Comparison of ENCODE assay signal across 1 cellular context in genomic region chr19:14091086-14091884, GRCh38.
TF ChIP-seq lines count a peak whose summit lies in the region.

No MANE protein-coding gene starts in this region.

TF ChIP-seq in HepG2, 621 proteins besides CTCF, POLR2A, EP300 and RAD21 (continued from another document and continues in another):
- TF ChIP-seq, protein P1, sequence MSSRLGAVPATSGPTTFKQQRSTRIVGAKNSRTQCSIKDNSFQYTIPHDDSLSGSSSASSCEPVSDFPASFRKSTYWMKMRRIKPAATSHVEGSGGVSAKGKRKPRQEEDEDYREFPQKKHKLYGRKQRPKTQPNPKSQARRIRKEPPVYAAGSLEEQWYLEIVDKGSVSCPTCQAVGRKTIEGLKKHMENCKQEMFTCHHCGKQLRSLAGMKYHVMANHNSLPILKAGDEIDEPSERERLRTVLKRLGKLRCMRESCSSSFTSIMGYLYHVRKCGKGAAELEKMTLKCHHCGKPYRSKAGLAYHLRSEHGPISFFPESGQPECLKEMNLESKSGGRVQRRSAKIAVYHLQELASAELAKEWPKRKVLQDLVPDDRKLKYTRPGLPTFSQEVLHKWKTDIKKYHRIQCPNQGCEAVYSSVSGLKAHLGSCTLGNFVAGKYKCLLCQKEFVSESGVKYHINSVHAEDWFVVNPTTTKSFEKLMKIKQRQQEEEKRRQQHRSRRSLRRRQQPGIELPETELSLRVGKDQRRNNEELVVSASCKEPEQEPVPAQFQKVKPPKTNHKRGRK (CRISPR knock-in tag; IDR thresholded peaks at IDR 0.05): no peak
- TF ChIP-seq KDM3A (CRISPR knock-in tag; IDR thresholded peaks at IDR 0.05; ENCODE audit: low read depth) (no peak), ZC3H13 (CRISPR knock-in tag; IDR thresholded peaks at IDR 0.05) (no peak), NR2F6 (IDR thresholded peaks at IDR 0.05) (peak; percentile 39), NR2F6 (CRISPR knock-in tag; IDR thresholded peaks at IDR 0.05) (peak; percentile 47), MYC (CRISPR knock-in tag; IDR thresholded peaks at IDR 0.05; ENCODE audit: borderline replicate concordance) (0 out of 2 replicates have a peak, but pooled peaks have one; percentile 21), SALL1 (CRISPR knock-in tag; IDR thresholded peaks at IDR 0.05) (peak; percentile 16; the same call in 1 of the 2 replicates), TAF1 (CRISPR knock-in tag; IDR thresholded peaks at IDR 0.05) (peak; percentile 29; the same call in 1 of the 2 replicates), KLF12 (CRISPR knock-in tag; IDR thresholded peaks at IDR 0.05; ENCODE audit: borderline replicate concordance) (peak; percentile 62; the same call in 1 of the 2 replicates), ZSCAN21 (CRISPR knock-in tag; IDR thresholded peaks at IDR 0.05; ENCODE audit: borderline replicate concordance) (peak; percentile 41; the same call in 1 of the 2 replicates), PLRG1 (conservative IDR thresholded peaks at IDR 0.05) (no peak), HMGXB4 (CRISPR knock-in tag; IDR thresholded peaks at IDR 0.05; ENCODE audit: borderline replicate concordance in 1 of 2, low read depth in 1 of 2) (peak in 1 of 2 experiments; percentile 72; a peak in 2 of 4 replicates), ZNF44 (CRISPR knock-in tag; IDR thresholded peaks at IDR 0.05) (no peak), ZNF34 (CRISPR knock-in tag; IDR thresholded peaks at IDR 0.05; ENCODE audit: borderline replicate concordance) (0 out of 2 replicates have a peak, but pooled peaks have one; percentile 39), DMAP1 (CRISPR knock-in tag; IDR thresholded peaks at IDR 0.05) (peak; percentile 44; the same call in 1 of the 2 replicates), MIXL1 (CRISPR knock-in tag; IDR thresholded peaks at IDR 0.05) (no peak), MTA1 (CRISPR knock-in tag; IDR thresholded peaks at IDR 0.05; ENCODE audit: borderline replicate concordance) (peak; percentile 16; the same call in 1 of the 2 replicates), ZNF329 (CRISPR knock-in tag; IDR thresholded peaks at IDR 0.05; ENCODE audit: low read depth) (0 out of 2 replicates have a peak, but pooled peaks have one; percentile 65), ZNF282 (IDR thresholded peaks at IDR 0.05; ENCODE audit: partially characterized antibody) (no peak), ZBTB2 (CRISPR knock-in tag; IDR thresholded peaks at IDR 0.05; ENCODE audit: low read depth) (peak; percentile 67), BRF2 (CRISPR knock-in tag; IDR thresholded peaks at IDR 0.05) (no peak), ZBTB7A (CRISPR knock-in tag; IDR thresholded peaks at IDR 0.05) (0 out of 2 replicates have a peak, but pooled peaks have one; percentile 21), DNMT1 (CRISPR knock-in tag; IDR thresholded peaks at IDR 0.05) (no peak), ZNF20 (CRISPR knock-in tag; IDR thresholded peaks at IDR 0.05) (no peak), GTF3A (CRISPR knock-in tag; conservative IDR thresholded peaks at IDR 0.05) (0 out of 2 replicates have a peak, but pooled peaks have one; percentile 40), THYN1 (CRISPR knock-in tag; IDR thresholded peaks at IDR 0.05; ENCODE audit: borderline replicate concordance, low read depth) (0 out of 2 replicates have a peak, but pooled peaks have one; percentile 50), SMARCC2 (IDR thresholded peaks at IDR 0.05) (no peak), MAFG (CRISPR knock-in tag; IDR thresholded peaks at IDR 0.05) (no peak), ZNF143 (CRISPR knock-in tag; IDR thresholded peaks at IDR 0.05) (no peak)
- TF ChIP-seq, protein P2, sequence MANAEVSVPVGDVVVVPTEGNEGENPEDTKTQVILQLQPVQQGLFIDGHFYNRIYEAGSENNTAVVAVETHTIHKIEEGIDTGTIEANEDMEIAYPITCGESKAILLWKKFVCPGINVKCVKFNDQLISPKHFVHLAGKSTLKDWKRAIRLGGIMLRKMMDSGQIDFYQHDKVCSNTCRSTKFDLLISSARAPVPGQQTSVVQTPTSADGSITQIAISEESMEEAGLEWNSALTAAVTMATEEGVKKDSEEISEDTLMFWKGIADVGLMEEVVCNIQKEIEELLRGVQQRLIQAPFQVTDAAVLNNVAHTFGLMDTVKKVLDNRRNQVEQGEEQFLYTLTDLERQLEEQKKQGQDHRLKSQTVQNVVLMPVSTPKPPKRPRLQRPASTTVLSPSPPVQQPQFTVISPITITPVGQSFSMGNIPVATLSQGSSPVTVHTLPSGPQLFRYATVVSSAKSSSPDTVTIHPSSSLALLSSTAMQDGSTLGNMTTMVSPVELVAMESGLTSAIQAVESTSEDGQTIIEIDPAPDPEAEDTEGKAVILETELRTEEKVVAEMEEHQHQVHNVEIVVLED (CRISPR knock-in tag; IDR thresholded peaks at IDR 0.05; ENCODE audit: borderline replicate concordance): peak; percentile 36; the same call in 1 of the 2 replicates
- TF ChIP-seq, protein P3, sequence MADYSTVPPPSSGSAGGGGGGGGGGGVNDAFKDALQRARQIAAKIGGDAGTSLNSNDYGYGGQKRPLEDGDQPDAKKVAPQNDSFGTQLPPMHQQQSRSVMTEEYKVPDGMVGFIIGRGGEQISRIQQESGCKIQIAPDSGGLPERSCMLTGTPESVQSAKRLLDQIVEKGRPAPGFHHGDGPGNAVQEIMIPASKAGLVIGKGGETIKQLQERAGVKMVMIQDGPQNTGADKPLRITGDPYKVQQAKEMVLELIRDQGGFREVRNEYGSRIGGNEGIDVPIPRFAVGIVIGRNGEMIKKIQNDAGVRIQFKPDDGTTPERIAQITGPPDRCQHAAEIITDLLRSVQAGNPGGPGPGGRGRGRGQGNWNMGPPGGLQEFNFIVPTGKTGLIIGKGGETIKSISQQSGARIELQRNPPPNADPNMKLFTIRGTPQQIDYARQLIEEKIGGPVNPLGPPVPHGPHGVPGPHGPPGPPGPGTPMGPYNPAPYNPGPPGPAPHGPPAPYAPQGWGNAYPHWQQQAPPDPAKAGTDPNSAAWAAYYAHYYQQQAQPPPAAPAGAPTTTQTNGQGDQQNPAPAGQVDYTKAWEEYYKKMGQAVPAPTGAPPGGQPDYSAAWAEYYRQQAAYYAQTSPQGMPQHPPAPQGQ (CRISPR knock-in tag; IDR thresholded peaks at IDR 0.05; ENCODE audit: borderline replicate concordance): no peak
- TF ChIP-seq, protein P4, sequence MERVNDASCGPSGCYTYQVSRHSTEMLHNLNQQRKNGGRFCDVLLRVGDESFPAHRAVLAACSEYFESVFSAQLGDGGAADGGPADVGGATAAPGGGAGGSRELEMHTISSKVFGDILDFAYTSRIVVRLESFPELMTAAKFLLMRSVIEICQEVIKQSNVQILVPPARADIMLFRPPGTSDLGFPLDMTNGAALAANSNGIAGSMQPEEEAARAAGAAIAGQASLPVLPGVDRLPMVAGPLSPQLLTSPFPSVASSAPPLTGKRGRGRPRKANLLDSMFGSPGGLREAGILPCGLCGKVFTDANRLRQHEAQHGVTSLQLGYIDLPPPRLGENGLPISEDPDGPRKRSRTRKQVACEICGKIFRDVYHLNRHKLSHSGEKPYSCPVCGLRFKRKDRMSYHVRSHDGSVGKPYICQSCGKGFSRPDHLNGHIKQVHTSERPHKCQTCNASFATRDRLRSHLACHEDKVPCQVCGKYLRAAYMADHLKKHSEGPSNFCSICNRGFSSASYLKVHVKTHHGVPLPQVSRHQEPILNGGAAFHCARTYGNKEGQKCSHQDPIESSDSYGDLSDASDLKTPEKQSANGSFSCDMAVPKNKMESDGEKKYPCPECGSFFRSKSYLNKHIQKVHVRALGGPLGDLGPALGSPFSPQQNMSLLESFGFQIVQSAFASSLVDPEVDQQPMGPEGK (CRISPR knock-in tag; IDR thresholded peaks at IDR 0.05): peak; percentile 57
- TF ChIP-seq, protein P5, sequence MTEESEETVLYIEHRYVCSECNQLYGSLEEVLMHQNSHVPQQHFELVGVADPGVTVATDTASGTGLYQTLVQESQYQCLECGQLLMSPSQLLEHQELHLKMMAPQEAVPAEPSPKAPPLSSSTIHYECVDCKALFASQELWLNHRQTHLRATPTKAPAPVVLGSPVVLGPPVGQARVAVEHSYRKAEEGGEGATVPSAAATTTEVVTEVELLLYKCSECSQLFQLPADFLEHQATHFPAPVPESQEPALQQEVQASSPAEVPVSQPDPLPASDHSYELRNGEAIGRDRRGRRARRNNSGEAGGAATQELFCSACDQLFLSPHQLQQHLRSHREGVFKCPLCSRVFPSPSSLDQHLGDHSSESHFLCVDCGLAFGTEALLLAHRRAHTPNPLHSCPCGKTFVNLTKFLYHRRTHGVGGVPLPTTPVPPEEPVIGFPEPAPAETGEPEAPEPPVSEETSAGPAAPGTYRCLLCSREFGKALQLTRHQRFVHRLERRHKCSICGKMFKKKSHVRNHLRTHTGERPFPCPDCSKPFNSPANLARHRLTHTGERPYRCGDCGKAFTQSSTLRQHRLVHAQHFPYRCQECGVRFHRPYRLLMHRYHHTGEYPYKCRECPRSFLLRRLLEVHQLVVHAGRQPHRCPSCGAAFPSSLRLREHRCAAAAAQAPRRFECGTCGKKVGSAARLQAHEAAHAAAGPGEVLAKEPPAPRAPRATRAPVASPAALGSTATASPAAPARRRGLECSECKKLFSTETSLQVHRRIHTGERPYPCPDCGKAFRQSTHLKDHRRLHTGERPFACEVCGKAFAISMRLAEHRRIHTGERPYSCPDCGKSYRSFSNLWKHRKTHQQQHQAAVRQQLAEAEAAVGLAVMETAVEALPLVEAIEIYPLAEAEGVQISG (CRISPR knock-in tag; IDR thresholded peaks at IDR 0.05): peak; percentile 48
- TF ChIP-seq, protein P6, sequence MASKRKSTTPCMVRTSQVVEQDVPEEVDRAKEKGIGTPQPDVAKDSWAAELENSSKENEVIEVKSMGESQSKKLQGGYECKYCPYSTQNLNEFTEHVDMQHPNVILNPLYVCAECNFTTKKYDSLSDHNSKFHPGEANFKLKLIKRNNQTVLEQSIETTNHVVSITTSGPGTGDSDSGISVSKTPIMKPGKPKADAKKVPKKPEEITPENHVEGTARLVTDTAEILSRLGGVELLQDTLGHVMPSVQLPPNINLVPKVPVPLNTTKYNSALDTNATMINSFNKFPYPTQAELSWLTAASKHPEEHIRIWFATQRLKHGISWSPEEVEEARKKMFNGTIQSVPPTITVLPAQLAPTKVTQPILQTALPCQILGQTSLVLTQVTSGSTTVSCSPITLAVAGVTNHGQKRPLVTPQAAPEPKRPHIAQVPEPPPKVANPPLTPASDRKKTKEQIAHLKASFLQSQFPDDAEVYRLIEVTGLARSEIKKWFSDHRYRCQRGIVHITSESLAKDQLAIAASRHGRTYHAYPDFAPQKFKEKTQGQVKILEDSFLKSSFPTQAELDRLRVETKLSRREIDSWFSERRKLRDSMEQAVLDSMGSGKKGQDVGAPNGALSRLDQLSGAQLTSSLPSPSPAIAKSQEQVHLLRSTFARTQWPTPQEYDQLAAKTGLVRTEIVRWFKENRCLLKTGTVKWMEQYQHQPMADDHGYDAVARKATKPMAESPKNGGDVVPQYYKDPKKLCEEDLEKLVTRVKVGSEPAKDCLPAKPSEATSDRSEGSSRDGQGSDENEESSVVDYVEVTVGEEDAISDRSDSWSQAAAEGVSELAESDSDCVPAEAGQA (IDR thresholded peaks at IDR 0.05; ENCODE audit: low read depth): no peak
- TF ChIP-seq, protein P6 (CRISPR knock-in tag; IDR thresholded peaks at IDR 0.05; ENCODE audit: borderline replicate concordance): no peak
